In genomic region chr10:61900829-61901783, GRCh38 we compare ENCODE assay signal across 8 cellular contexts. TPM values are rescaled to one million over a fixed set of nuclear protein-coding genes. Genes with fewer than 3 reads are reported as not detected.
A peak's percentile ranks its signal among the peaks of the same experiment; 100 is the strongest.
DNase-seq lines count a peak whose midpoint lies in the region; ATAC-seq and TF ChIP-seq lines count a peak whose summit lies in the region.

ARID5B (plus strand) TSS chr10:61901699; CDS start chr10:61901710, 11 bp downstream.

- H3K27ac Mint-ChIP-seq in activated B cell treated with CpG ODN at 0.5 μM for 24 hours: peak within 1 kb of the TSS; percentile 98

- DNase-seq in NK-92 treated with Interleukin-12 subunit alpha and Interleukin-12 subunit beta, amount 100 ng/mL, for 24 hours (lab: John Stamatoyannopoulos, UW): peak; percentile 49
- DNase-seq in NK-92 (lab: John Stamatoyannopoulos, UW; ENCODE audit: unreplicated experiment) (no peak), NCI-H1694 (lab: John Stamatoyannopoulos, UW) (peak; percentile 26), activated B cell treated with CpG ODN at 0.5 μM for 24 hours (no peak), dermis blood vessel endothelial cell (peak; percentile 76)
- peak; percentile 65 for DNase-seq in stimulated activated CD4-positive, alpha-beta T cell treated with anti-CD3 and anti-CD28 coated beads, Interleukin-15, amount 100 ng/mL, for 24 hours

- H3K4me1 Mint-ChIP-seq in activated B cell treated with CpG ODN at 0.5 μM for 24 hours: peaks cover 54% of the 10 kb centered on the region

- POLR2A ChIA-PET in activated B cell treated with CpG ODN at 0.5 μM for 24 hours (lab: Charles Lee): interaction anchor here (0.5 to 11.6 kb wide), 33 partner anchors 8 to 940 kb away, joined by 3 to 589 read pairs (median 8); partner anchors contain the start of gene EGR2

- intact Hi-C loops in activated B cell treated with CpG ODN at 0.5 μM for 24 hours (cut with micrococcal nuclease): loop anchor here (1.0 to 10.0 kb wide), 8 partner anchors 87 to 1666 kb away; partner anchors contain the start of gene NRBF2

- peak within 1 kb of the TSS; percentile 97 for H3K4me3 Mint-ChIP-seq in activated B cell treated with CpG ODN at 0.5 μM for 24 hours

- H3K27me3 Mint-ChIP-seq in activated B cell treated with CpG ODN at 0.5 μM for 24 hours: no peaks in the 10 kb centered on the region

- no peaks in the 10 kb centered on the region for H3K9me3 Mint-ChIP-seq in activated B cell treated with CpG ODN at 0.5 μM for 24 hours

- TF ChIP-seq CTCF in activated B cell treated with CpG ODN at 0.5 μM for 24 hours (IDR thresholded peaks at IDR 0.05): no peak

- ATAC-seq in activated B cell treated with CpG ODN at 0.5 μM for 24 hours (ENCODE audit: low read depth) (no peak), GM21381 (IDR thresholded peaks at IDR 0.05; ENCODE audit: unreplicated experiment) (no peak)

- H3K36me3 Mint-ChIP-seq in activated B cell treated with CpG ODN at 0.5 μM for 24 hours (ENCODE audit: low read depth): peaks cover 32% of the 10 kb centered on the region

- CTCF ChIA-PET in activated B cell treated with CpG ODN at 0.5 μM for 24 hours (lab: Charles Lee): interaction anchor here (0.6 to 11.3 kb wide), 8 partner anchors 36 to 344 kb away, joined by 3 to 101 read pairs (median 12); no protein-coding TSS in a partner anchor

- H3K27me3 ChIP-seq in layer of hippocampus (ENCODE audit: control insufficient read depth, insufficient read depth, low read length): no peaks in the 10 kb centered on the region

- peak within 1 kb of the TSS; percentile 65 for H3K27ac ChIP-seq in layer of hippocampus (ENCODE audit: low read depth, low read length)

RNA-seq across cellular contexts. Expression of gene ARID5B, which starts in this region (rescaled TPM):
- total RNA-seq in activated B cell treated with CpG ODN at 0.5 μM for 24 hours: 67.4 and 76.8 TPM in 2 replicates
- 14.0 and 16.1 TPM in 2 replicates for total RNA-seq in dermis blood vessel endothelial cell

Comparison
In these comparisons a context has a peak if more than half of its experiments do, and no peak if none do; other contexts are left out.
1. DNase-seq: peak in NK-92 treated with Interleukin-12 subunit alpha and Interleukin-12 subunit beta, amount 100 ng/mL, for 24 hours (single experiment), NCI-H1694 (single experiment), dermis blood vessel endothelial cell (single experiment) and stimulated activated CD4-positive, alpha-beta T cell treated with anti-CD3 and anti-CD28 coated beads, Interleukin-15, amount 100 ng/mL, for 24 hours (single experiment); none in NK-92 (single experiment) and activated B cell treated with CpG ODN at 0.5 μM for 24 hours (single experiment).